1 cellular context compared by ENCODE assay signal in the genomic region with DNA sequence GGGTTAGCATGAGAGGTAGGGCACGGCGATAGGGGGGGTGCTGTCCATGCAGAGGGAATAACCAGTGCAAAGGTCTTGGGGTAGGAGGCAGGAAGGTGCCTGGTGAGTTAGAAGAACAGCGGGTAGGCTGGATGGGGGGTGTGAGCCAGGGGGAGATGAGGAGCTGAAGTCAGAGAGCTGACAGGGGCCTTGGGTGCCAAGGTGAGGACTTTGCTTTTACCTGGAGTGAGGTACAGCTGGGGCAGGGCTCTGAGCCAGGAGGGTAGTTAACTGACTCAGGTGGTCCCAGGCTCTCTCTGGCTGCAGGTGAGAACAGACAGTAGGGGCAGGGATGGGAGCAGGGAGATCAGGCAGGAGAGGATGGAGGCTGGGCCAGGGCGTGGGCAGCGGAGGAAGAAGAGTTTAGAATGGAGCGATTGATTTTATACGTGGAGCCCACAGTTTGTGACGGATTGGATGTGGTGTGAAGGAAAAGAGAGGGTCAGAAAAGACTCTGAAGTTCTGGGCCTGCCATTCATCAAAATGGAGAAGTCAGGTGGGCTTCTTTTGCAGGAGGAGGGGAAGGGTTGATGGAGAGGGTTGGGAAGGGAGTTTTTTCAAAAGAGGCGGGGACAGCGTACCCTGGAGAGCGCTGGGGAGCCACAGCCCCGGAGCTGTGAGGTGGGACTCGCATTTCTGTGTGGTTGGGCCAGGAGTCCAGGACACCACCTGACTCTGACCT.
TF ChIP-seq lines count a peak whose summit lies in the region.

No MANE protein-coding gene starts in this region.

TF ChIP-seq in H1, 55 proteins besides CTCF, POLR2A, EP300 and RAD21:
- TF ChIP-seq CREB1 (IDR thresholded peaks at IDR 0.05) (no peak), FOSL1 (IDR thresholded peaks at IDR 0.05; ENCODE audit: insufficient read depth, low read depth, low read length) (no peak), SIRT6 (IDR thresholded peaks at IDR 0.05; ENCODE audit: low read length) (no peak), SP4 (IDR thresholded peaks at IDR 0.05; ENCODE audit: low read length) (no peak), YY1 (IDR thresholded peaks at IDR 0.05; ENCODE audit: low read depth, low read length) (peak; percentile 57), SAP30 (IDR thresholded peaks at IDR 0.05; ENCODE audit: insufficient read depth, insufficient replicate concordance, low read length) (no peak), TCF12 (IDR thresholded peaks at IDR 0.05; ENCODE audit: low read depth, low read length) (no peak), EGR1 (IDR thresholded peaks at IDR 0.05; ENCODE audit: borderline replicate concordance, low read depth, low read length) (no peak), BCL11A (IDR thresholded peaks at IDR 0.05; ENCODE audit: low read depth in 2 of 2, low read length in 2 of 2) (no peak), HDAC2 (IDR thresholded peaks at IDR 0.05; ENCODE audit: borderline replicate concordance in 1 of 2, low read depth in 2 of 2, low read length in 2 of 2) (no peak), RFX5 (IDR thresholded peaks at IDR 0.05; ENCODE audit: borderline replicate concordance, low read depth, low read length) (no peak), SUZ12 (IDR thresholded peaks at IDR 0.05; ENCODE audit: low read length) (no peak), TAF7 (optimal IDR thresholded peaks at IDR 0.05; ENCODE audit: borderline replicate concordance, low read depth, low read length) (no peak), CTBP2 (IDR thresholded peaks at IDR 0.05; ENCODE audit: borderline replicate concordance, insufficient read depth, insufficient read length, low read length) (no peak), KDM5A (IDR thresholded peaks at IDR 0.05; ENCODE audit: low read length) (no peak), KDM4A (IDR thresholded peaks at IDR 0.05; ENCODE audit: low read depth, low read length, severe bottlenecking) (peak; percentile 36), SRF (IDR thresholded peaks at IDR 0.05; ENCODE audit: low read depth, low read length) (no peak), TBP (IDR thresholded peaks at IDR 0.05; ENCODE audit: low read depth, low read length) (0 out of 2 replicates have a peak, but pooled peaks have one; percentile 17), RXRA (IDR thresholded peaks at IDR 0.05; ENCODE audit: insufficient read depth, low read depth, low read length) (no peak), CEBPB (IDR thresholded peaks at IDR 0.05; ENCODE audit: low read depth, low read length) (no peak), JUN (IDR thresholded peaks at IDR 0.05; ENCODE audit: low read depth, low read length) (no peak), HDAC6 (IDR thresholded peaks at IDR 0.05; ENCODE audit: low read depth, low read length) (no peak), MAFK (IDR thresholded peaks at IDR 0.05; ENCODE audit: low read depth, low read length) (no peak), BRCA1 (IDR thresholded peaks at IDR 0.05; ENCODE audit: low read depth, low read length) (no peak), PHF8 (conservative IDR thresholded peaks at IDR 0.05; ENCODE audit: low read depth, low read length) (no peak), GABPA (IDR thresholded peaks at IDR 0.05; ENCODE audit: borderline replicate concordance, insufficient read depth, low read length) (peak; percentile 10; the same call in 1 of the 2 replicates), CBX5 (IDR thresholded peaks at IDR 0.05; ENCODE audit: low read depth, low read length) (no peak), ZNF274 (IDR thresholded peaks at IDR 0.05; ENCODE audit: borderline replicate concordance, extremely low read depth, low read length) (no peak), RNF2 (IDR thresholded peaks at IDR 0.05; ENCODE audit: borderline replicate concordance, low read depth, low read length, missing control alignments, poor library complexity, severe bottlenecking) (no peak), SP2 (IDR thresholded peaks at IDR 0.05; ENCODE audit: low read length) (no peak), KDM1A (IDR thresholded peaks at IDR 0.05; ENCODE audit: borderline replicate concordance, low read length) (no peak), SIN3A (conservative IDR thresholded peaks at IDR 0.05 in 1 of 2, IDR thresholded peaks at IDR 0.05 in 1 of 2; ENCODE audit: low read depth in 1 of 2, low read length in 2 of 2) (0 out of 4 replicates have a peak, but pooled peaks of 1 of the 2 experiments have one; percentile 49), CHD2 (IDR thresholded peaks at IDR 0.05; ENCODE audit: low read length) (no peak), CHD1 (IDR thresholded peaks at IDR 0.05; ENCODE audit: low read depth, low read length) (no peak), ASH2L (IDR thresholded peaks at IDR 0.05; ENCODE audit: low read length) (no peak), SP1 (IDR thresholded peaks at IDR 0.05; ENCODE audit: low read depth, low read length) (peak; percentile 44; the same call in 1 of the 2 replicates), BACH1 (IDR thresholded peaks at IDR 0.05; ENCODE audit: low read length) (no peak), TEAD4 (IDR thresholded peaks at IDR 0.05; ENCODE audit: low read depth, low read length) (no peak), POLR2AphosphoS5 (IDR thresholded peaks at IDR 0.05; ENCODE audit: low read depth, low read length) (peak; percentile 70; the same call in 1 of the 2 replicates), NRF1 (IDR thresholded peaks at IDR 0.05; ENCODE audit: low read depth, low read length) (no peak), RBBP5 (IDR thresholded peaks at IDR 0.05; ENCODE audit: borderline replicate concordance, low read depth, low read length) (no peak)
- TF ChIP-seq, protein P1, sequence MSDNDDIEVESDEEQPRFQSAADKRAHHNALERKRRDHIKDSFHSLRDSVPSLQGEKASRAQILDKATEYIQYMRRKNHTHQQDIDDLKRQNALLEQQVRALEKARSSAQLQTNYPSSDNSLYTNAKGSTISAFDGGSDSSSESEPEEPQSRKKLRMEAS (IDR thresholded peaks at IDR 0.05) = no peak
- TF ChIP-seq, protein P2, sequence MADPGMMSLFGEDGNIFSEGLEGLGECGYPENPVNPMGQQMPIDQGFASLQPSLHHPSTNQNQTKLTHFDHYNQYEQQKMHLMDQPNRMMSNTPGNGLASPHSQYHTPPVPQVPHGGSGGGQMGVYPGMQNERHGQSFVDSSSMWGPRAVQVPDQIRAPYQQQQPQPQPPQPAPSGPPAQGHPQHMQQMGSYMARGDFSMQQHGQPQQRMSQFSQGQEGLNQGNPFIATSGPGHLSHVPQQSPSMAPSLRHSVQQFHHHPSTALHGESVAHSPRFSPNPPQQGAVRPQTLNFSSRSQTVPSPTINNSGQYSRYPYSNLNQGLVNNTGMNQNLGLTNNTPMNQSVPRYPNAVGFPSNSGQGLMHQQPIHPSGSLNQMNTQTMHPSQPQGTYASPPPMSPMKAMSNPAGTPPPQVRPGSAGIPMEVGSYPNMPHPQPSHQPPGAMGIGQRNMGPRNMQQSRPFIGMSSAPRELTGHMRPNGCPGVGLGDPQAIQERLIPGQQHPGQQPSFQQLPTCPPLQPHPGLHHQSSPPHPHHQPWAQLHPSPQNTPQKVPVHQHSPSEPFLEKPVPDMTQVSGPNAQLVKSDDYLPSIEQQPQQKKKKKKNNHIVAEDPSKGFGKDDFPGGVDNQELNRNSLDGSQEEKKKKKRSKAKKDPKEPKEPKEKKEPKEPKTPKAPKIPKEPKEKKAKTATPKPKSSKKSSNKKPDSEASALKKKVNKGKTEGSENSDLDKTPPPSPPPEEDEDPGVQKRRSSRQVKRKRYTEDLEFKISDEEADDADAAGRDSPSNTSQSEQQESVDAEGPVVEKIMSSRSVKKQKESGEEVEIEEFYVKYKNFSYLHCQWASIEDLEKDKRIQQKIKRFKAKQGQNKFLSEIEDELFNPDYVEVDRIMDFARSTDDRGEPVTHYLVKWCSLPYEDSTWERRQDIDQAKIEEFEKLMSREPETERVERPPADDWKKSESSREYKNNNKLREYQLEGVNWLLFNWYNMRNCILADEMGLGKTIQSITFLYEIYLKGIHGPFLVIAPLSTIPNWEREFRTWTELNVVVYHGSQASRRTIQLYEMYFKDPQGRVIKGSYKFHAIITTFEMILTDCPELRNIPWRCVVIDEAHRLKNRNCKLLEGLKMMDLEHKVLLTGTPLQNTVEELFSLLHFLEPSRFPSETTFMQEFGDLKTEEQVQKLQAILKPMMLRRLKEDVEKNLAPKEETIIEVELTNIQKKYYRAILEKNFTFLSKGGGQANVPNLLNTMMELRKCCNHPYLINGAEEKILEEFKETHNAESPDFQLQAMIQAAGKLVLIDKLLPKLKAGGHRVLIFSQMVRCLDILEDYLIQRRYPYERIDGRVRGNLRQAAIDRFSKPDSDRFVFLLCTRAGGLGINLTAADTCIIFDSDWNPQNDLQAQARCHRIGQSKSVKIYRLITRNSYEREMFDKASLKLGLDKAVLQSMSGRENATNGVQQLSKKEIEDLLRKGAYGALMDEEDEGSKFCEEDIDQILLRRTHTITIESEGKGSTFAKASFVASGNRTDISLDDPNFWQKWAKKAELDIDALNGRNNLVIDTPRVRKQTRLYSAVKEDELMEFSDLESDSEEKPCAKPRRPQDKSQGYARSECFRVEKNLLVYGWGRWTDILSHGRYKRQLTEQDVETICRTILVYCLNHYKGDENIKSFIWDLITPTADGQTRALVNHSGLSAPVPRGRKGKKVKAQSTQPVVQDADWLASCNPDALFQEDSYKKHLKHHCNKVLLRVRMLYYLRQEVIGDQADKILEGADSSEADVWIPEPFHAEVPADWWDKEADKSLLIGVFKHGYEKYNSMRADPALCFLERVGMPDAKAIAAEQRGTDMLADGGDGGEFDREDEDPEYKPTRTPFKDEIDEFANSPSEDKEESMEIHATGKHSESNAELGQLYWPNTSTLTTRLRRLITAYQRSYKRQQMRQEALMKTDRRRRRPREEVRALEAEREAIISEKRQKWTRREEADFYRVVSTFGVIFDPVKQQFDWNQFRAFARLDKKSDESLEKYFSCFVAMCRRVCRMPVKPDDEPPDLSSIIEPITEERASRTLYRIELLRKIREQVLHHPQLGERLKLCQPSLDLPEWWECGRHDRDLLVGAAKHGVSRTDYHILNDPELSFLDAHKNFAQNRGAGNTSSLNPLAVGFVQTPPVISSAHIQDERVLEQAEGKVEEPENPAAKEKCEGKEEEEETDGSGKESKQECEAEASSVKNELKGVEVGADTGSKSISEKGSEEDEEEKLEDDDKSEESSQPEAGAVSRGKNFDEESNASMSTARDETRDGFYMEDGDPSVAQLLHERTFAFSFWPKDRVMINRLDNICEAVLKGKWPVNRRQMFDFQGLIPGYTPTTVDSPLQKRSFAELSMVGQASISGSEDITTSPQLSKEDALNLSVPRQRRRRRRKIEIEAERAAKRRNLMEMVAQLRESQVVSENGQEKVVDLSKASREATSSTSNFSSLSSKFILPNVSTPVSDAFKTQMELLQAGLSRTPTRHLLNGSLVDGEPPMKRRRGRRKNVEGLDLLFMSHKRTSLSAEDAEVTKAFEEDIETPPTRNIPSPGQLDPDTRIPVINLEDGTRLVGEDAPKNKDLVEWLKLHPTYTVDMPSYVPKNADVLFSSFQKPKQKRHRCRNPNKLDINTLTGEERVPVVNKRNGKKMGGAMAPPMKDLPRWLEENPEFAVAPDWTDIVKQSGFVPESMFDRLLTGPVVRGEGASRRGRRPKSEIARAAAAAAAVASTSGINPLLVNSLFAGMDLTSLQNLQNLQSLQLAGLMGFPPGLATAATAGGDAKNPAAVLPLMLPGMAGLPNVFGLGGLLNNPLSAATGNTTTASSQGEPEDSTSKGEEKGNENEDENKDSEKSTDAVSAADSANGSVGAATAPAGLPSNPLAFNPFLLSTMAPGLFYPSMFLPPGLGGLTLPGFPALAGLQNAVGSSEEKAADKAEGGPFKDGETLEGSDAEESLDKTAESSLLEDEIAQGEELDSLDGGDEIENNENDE (IDR thresholded peaks at IDR 0.05; ENCODE audit: insufficient replicate concordance, low read length) = no peak
- TF ChIP-seq, protein P3, sequence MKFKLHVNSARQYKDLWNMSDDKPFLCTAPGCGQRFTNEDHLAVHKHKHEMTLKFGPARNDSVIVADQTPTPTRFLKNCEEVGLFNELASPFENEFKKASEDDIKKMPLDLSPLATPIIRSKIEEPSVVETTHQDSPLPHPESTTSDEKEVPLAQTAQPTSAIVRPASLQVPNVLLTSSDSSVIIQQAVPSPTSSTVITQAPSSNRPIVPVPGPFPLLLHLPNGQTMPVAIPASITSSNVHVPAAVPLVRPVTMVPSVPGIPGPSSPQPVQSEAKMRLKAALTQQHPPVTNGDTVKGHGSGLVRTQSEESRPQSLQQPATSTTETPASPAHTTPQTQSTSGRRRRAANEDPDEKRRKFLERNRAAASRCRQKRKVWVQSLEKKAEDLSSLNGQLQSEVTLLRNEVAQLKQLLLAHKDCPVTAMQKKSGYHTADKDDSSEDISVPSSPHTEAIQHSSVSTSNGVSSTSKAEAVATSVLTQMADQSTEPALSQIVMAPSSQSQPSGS (IDR thresholded peaks at IDR 0.05; ENCODE audit: low read length) = no peak
- TF ChIP-seq, protein P4, sequence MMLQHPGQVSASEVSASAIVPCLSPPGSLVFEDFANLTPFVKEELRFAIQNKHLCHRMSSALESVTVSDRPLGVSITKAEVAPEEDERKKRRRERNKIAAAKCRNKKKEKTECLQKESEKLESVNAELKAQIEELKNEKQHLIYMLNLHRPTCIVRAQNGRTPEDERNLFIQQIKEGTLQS (IDR thresholded peaks at IDR 0.05; ENCODE audit: insufficient read depth, low read depth, low read length) = no peak
- TF ChIP-seq, protein P5, sequence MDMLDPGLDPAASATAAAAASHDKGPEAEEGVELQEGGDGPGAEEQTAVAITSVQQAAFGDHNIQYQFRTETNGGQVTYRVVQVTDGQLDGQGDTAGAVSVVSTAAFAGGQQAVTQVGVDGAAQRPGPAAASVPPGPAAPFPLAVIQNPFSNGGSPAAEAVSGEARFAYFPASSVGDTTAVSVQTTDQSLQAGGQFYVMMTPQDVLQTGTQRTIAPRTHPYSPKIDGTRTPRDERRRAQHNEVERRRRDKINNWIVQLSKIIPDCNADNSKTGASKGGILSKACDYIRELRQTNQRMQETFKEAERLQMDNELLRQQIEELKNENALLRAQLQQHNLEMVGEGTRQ (IDR thresholded peaks at IDR 0.05; ENCODE audit: low read length) = peak; percentile 20; the same call in 1 of the 2 replicates
TF ChIP-seq in H1: peak in this region for 8.
